In genomic region chr12:45644521-45644920, GRCh38 we compare ENCODE assay signal across 9 cellular contexts.
DNase-seq lines count a peak whose midpoint lies in the region; ATAC-seq and TF ChIP-seq lines count a peak whose summit lies in the region.
"Had no signal": no experiment of that assay in that cellular context is flagged by ENCODE, and none has a peak within 500 bp of the region (broad histone marks: within the 10 kb centered on the region; RNA-seq: fewer than 3 reads in every experiment).

No MANE protein-coding gene starts in this region.

- H3K4me3 ChIP-seq in GM12865 (ENCODE audit: low read depth, low read length) = no peak overlapping the region
- H3K4me3 ChIP-seq in fibroblast of mammary gland (ENCODE audit: control insufficient read depth, low read depth, low read length) = no peak overlapping the region
- H3K4me3 ChIP-seq in vagina = no peak overlapping the region
- H3K4me3 ChIP-seq: lung had no signal

- no peak for TF ChIP-seq POLR2A in vagina (IDR thresholded peaks at IDR 0.05)

- H3K27ac ChIP-seq in vagina = no peak overlapping the region

- H3K9me3 ChIP-seq in vagina = no peaks in the 10 kb centered on the region

- H3K4me1 ChIP-seq in vagina = no peaks in the 10 kb centered on the region

- H3K36me3 ChIP-seq in vagina = no peaks in the 10 kb centered on the region

- DNase-seq in 8988T = peak; percentile 21
- DNase-seq in GM12865 (ENCODE audit: low read depth) = peak; percentile 30
- DNase-seq in RPMI7951 (ENCODE audit: low read depth) = peak; percentile 22
- peak; percentile 66 for DNase-seq in fibroblast of mammary gland (ENCODE audit: low read depth)
- no peak for DNase-seq in vagina (ENCODE audit: extremely low spot score in 2 of 2)
- no peak for DNase-seq in NCI-H187 (lab: John Stamatoyannopoulos, UW)
- DNase-seq in NCI-H2196 treated with DMSO at 0.1 percent for 48 hours (lab: John Stamatoyannopoulos, UW; ENCODE audit: unreplicated experiment) = no peak

- no peak for ATAC-seq in GM21619 (IDR thresholded peaks at IDR 0.05; ENCODE audit: unreplicated experiment)

- TF ChIP-seq CTCF in GM12865 (IDR thresholded peaks at IDR 0.05; ENCODE audit: insufficient read depth, low read depth, low read length, missing control alignments) (no peak), fibroblast of mammary gland (conservative IDR thresholded peaks at IDR 0.05; ENCODE audit: control insufficient read depth, insufficient read depth, low read depth, low read length) (no peak), vagina (IDR thresholded peaks at IDR 0.05) (no peak)

- H3K27me3 ChIP-seq in vagina = no peaks in the 10 kb centered on the region

- intact Hi-C loops in vagina (cut with DNase I) = no loop called here

Comparison
In these comparisons a context has a peak if more than half of its experiments do, and no peak if none do; other contexts are left out.
1. DNase-seq: peak in 8988T (single experiment), GM12865 (single experiment), RPMI7951 (single experiment) and fibroblast of mammary gland (single experiment); none in vagina (0 of 2), NCI-H187 (0 of 2) and NCI-H2196 treated with DMSO at 0.1 percent for 48 hours (single experiment).